Comparison of ENCODE assay signal across 9 cellular contexts in genomic region chr7:101315336-101315735, GRCh38. TPM values are rescaled to one million over a fixed set of nuclear protein-coding genes. Genes with fewer than 3 reads are reported as not detected.
DNase-seq lines count a peak whose midpoint lies in the region; ATAC-seq and TF ChIP-seq lines count a peak whose summit lies in the region.
"Had no signal": no experiment of that assay in that cellular context is flagged by ENCODE, and none has a peak within 500 bp of the region (broad histone marks: within the 10 kb centered on the region; RNA-seq: fewer than 3 reads in every experiment).

No MANE protein-coding gene starts in this region.

- H3K4me2 ChIP-seq in fibroblast of lung (ENCODE audit: extremely low read depth, insufficient read depth, low read length), result no peak overlapping the region

- H2AFZ ChIP-seq in fibroblast of lung (ENCODE audit: low read length), result no peak overlapping the region

- H3K27ac ChIP-seq in fibroblast of lung (ENCODE audit: insufficient read depth, low read length), result no peak overlapping the region

- peak; percentile 50 to 72 for TF ChIP-seq CTCF in fibroblast of lung (conservative IDR thresholded peaks at IDR 0.05 in 1 of 2, IDR thresholded peaks at IDR 0.05 in 1 of 2; ENCODE audit: low read depth in 1 of 2, low read length in 2 of 2)

- H3K4me3 ChIP-seq in fibroblast of lung (replicated peaks in 1 of 4; ENCODE audit: control extremely low read depth in 1 of 4, insufficient read depth in 1 of 4, low read depth in 3 of 4, low read length in 4 of 4), result no peak overlapping the region

- no peaks in the 10 kb centered on the region for H3K4me1 ChIP-seq in fibroblast of lung (ENCODE audit: control insufficient read depth, extremely low read depth, insufficient read depth, low read length)

- no peaks in the 10 kb centered on the region for H4K20me1 ChIP-seq in fibroblast of lung (ENCODE audit: control insufficient read depth, extremely low read depth, insufficient read depth, low read length)

- H3K27me3 ChIP-seq in fibroblast of lung (ENCODE audit: control insufficient read depth, insufficient read depth, low read length), result no peaks in the 10 kb centered on the region

- no peaks in the 10 kb centered on the region for H3K9me3 ChIP-seq in fibroblast of lung (ENCODE audit: control insufficient read depth, insufficient read depth, low read depth, low read length)

- H3K36me3 ChIP-seq in fibroblast of lung (ENCODE audit: control insufficient read depth, insufficient read depth, low read length), result no peaks in the 10 kb centered on the region

- ATAC-seq in GM19035 (IDR thresholded peaks at IDR 0.05; ENCODE audit: unreplicated experiment) (no peak), GM19463 (IDR thresholded peaks at IDR 0.05; ENCODE audit: unreplicated experiment) (no peak)

- no peaks in the 10 kb centered on the region for H3K79me2 ChIP-seq in fibroblast of lung (ENCODE audit: control insufficient read depth, insufficient read depth, low read length)

- peak; percentile 4 to 71 for DNase-seq in NCI-H526 (lab: John Stamatoyannopoulos, UW)
- no peak for DNase-seq in NCI-H526 treated with DMSO at 0.1 percent for 48 hours (lab: John Stamatoyannopoulos, UW)
- DNase-seq in NCI-H1105 treated with DMSO at 0.1 percent for 48 hours (lab: John Stamatoyannopoulos, UW), result peak; percentile 9
- DNase-seq in activated CD8-positive, alpha-beta memory T cell treated with anti-CD3 and anti-CD28 coated beads for 48 hours (ENCODE audit: low read depth in 2 of 3, low spot score in 2 of 3), result peak in 2 of 3 experiments; percentile 9 to 30
- DNase-seq in fibroblast of lung (ENCODE audit: low read depth in 2 of 2), result peak; percentile 27 to 62
- DNase-seq in pulmonary artery endothelial cell (ENCODE audit: low read depth, low spot score), result peak; percentile 11

- H3K9ac ChIP-seq in fibroblast of lung (ENCODE audit: insufficient read depth, low read length), result no peak overlapping the region

RNA-seq across cellular contexts. Expression of gene IFT22, which starts 6.3 kb away (rescaled TPM):
- total RNA-seq in fibroblast of lung, result 19.8 and 22.9 TPM in 2 replicates
- 34.2 and 35.2 TPM in 2 replicates for polyA plus RNA-seq in fibroblast of lung
- polyA plus RNA-seq in fibroblast of lung (2012), result 32.9 and 33.8 TPM in 2 replicates
- 15.4 TPM in 2 replicates for polyA minus RNA-seq in fibroblast of lung (ENCODE audit: low replicate concordance)
- 21.9 and 24.2 TPM in 2 replicates for total RNA-seq in pulmonary artery endothelial cell

RNA-seq across cellular contexts. Expression of gene COL26A1, which starts 47.3 kb away (rescaled TPM):
- total RNA-seq in fibroblast of lung, result not detected in 2 replicates
- polyA plus RNA-seq in fibroblast of lung, result 0.06 TPM in 1 of 2 replicates, not detected in the other
- 0.07 TPM in 1 of 2 replicates, not detected in the other for polyA plus RNA-seq in fibroblast of lung (2012)
- polyA minus RNA-seq in fibroblast of lung (ENCODE audit: low replicate concordance), result not detected in 2 replicates
- not detected in 2 replicates for total RNA-seq in pulmonary artery endothelial cell
- total RNA-seq: aorta had no signal
- polyA plus RNA-seq: aorta had no signal
